Comparison of ENCODE assay signal across 21 cellular contexts in the genomic region with DNA sequence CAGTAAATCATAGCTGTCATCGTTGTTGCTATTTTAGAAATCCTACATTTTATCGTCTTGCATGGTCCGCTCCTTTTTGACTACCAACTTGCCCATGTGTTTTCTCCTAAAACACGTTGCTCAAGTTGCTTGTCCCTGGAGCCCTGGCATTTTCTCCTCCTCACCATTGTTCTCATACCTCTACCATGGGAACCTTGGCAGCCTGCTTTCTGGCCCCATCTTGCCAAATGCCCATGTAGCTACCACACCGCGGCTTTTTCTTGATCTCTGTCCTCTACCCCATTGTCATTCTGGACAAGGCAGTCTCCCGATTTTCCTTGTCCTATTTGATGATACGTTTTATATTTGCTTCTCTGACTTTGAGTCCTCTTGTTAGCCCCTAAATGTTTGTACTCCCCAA.
"Had no signal": no experiment of that assay in that cellular context is flagged by ENCODE, and none has a peak within 500 bp of the region (broad histone marks: within the 10 kb centered on the region; RNA-seq: fewer than 3 reads in every experiment).

No MANE protein-coding gene starts in this region.

- ATAC-seq: activated CD8-positive, alpha-beta T cell treated with anti-CD3 and anti-CD28 coated beads, Interleukin-2, amount 10 ng/mL, durations not matched to agents 7 days and 5 days; esophagus mucosa; left lung; natural killer cell treated with Interleukin-12 subunit alpha and Interleukin-12 subunit beta and Interleukin-15 and Interleukin-18, amount 100 ng/mL, for 72 hours had no signal

- H3K27me3 Mint-ChIP-seq: brain; natural killer cell treated with Interleukin-12 subunit alpha and Interleukin-12 subunit beta and Interleukin-15 and Interleukin-18, amount 100 ng/mL, for 72 hours; stimulated activated naive CD8-positive, alpha-beta T cell treated with anti-CD3 and anti-CD28 coated beads, Interleukin-15, Interleukin-2, amounts not matched to agents 100 ng/mL and 50 ng/mL, for 24 hours had no signal

- H3K9me3 ChIP-seq: left lung, prostate gland, right atrium auricular region, transverse colon, uterus had no signal

- DNase-seq: activated CD4-positive, alpha-beta T cell treated with anti-CD3 and anti-CD28 coated beads, Interleukin-2, amount 50 U/mL, for 1 hour; activated CD4-positive, CD25-positive, alpha-beta regulatory T cell; activated CD8-positive, alpha-beta T cell treated with anti-CD3 and anti-CD28 coated beads, Interleukin-2, amount 10 ng/mL, durations not matched to agents 7 days and 5 days; activated naive CD4-positive, alpha-beta T cell; central memory CD4-positive, alpha-beta T cell; effector memory CD4-positive, alpha-beta T cell; foreskin melanocyte; immature natural killer cell; kidney glomerular epithelial cell; left lung; stimulated activated CD4-positive, alpha-beta T cell treated with anti-CD3 and anti-CD28 coated beads, Interleukin-4, amount 100 ng/mL, for 24 hours; transverse colon; uterus had no signal

- H3K36me3 ChIP-seq: prostate gland, uterus had no signal

- H3K4me1 ChIP-seq: prostate gland had no signal

- H3K9me3 Mint-ChIP-seq: immature natural killer cell; stimulated activated naive CD8-positive, alpha-beta T cell treated with anti-CD3 and anti-CD28 coated beads, Interleukin-15, Interleukin-2, amounts not matched to agents 100 ng/mL and 50 ng/mL, for 24 hours had no signal

- H3K27ac Mint-ChIP-seq: activated CD8-positive, alpha-beta T cell treated with anti-CD3 and anti-CD28 coated beads, Interleukin-2, amount 10 ng/mL, durations not matched to agents 7 days and 5 days; stimulated activated naive CD8-positive, alpha-beta T cell treated with anti-CD3 and anti-CD28 coated beads, Interleukin-15, Interleukin-2, amounts not matched to agents 100 ng/mL and 50 ng/mL, for 24 hours; T-helper 1 cell treated with Interleukin-12 subunit alpha and Interleukin-12 subunit beta and Interleukin-4 antibody, amounts not matched to agents 30 μg/mL and 1 μg/mL, for 36 hours had no signal

- H3K4me3 Mint-ChIP-seq: activated CD8-positive, alpha-beta T cell treated with anti-CD3 and anti-CD28 coated beads, Interleukin-2, amount 10 ng/mL, durations not matched to agents 7 days and 5 days; brain; immature natural killer cell; natural killer cell treated with Interleukin-12 subunit alpha and Interleukin-12 subunit beta and Interleukin-15 and Interleukin-18, amount 100 ng/mL, for 72 hours; stimulated activated naive CD8-positive, alpha-beta T cell treated with anti-CD3 and anti-CD28 coated beads, Interleukin-15, Interleukin-2, amounts not matched to agents 100 ng/mL and 50 ng/mL, for 24 hours; T-helper 1 cell treated with Interleukin-12 subunit alpha and Interleukin-12 subunit beta and Interleukin-4 antibody, amounts not matched to agents 30 μg/mL and 1 μg/mL, for 36 hours had no signal

- H3K27me3 ChIP-seq: left lung, right atrium auricular region, transverse colon, uterus had no signal

- H3K27ac ChIP-seq: left lung, prostate gland, right atrium auricular region, transverse colon, uterus had no signal

- H3K4me3 ChIP-seq: left lung, lung, prostate gland, right atrium auricular region, transverse colon, uterus had no signal
